8 cellular contexts compared by ENCODE assay signal in the genomic region with DNA sequence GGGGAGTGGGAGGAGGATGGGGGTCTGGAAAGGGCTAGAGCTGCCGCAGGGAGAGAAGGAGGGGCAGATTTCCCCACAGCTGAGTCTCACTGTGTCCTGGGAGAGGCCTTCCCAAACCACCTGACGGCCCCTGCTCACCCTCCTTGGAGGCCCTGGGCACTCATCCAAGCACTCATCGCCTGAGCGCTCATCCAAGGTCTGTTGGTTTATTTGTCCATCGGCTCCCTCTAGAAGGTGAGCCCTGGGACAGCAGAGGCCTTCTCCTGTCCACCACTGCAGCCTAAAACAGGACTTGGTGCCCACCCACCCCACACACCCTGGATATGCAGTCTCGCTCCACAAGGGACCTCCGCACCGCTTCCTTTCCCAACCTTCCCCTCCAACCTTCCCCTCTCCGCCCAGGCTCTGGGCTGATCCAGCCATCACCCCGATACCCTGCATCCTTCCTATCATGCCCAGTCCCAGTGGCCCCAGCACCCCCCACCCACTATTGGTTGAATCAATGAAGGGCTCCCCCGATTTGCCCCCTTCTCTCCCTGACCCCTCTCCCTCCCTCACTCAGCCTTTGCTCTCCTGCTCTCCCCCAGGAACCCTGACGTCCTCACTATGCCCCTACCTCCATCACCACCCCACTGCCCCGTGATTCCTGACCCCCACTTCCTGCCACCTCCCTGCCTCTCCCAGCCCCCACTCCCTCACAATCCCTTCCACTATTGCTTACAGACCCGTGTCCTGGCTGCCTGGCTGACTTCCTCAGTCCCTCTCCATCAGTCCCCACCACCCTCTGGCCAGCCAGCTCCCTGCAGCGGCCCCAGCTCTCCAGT. TPM values are rescaled to one million over a fixed set of nuclear protein-coding genes. Genes with fewer than 3 reads are reported as not detected.
DNase-seq lines count a peak whose midpoint lies in the region; ATAC-seq and TF ChIP-seq lines count a peak whose summit lies in the region.

No MANE protein-coding gene starts in this region.

- peaks cover 33% of the 10 kb centered on the region for H3K36me3 ChIP-seq in DND-41 (ENCODE audit: insufficient read depth, low read length)
- H3K36me3 ChIP-seq in adipocyte (ENCODE audit: control insufficient read depth, insufficient read depth, low read length, severe bottlenecking): peaks cover 27% of the 10 kb centered on the region
- peaks cover 21 to 26% (median 22%) of the 10 kb centered on the region in 3 donors for H3K36me3 ChIP-seq in skeletal muscle tissue (ENCODE audit: control insufficient read depth in 3 of 3, insufficient read depth in 3 of 3, low read length in 3 of 3)

- H3K27me3 ChIP-seq in DND-41 (ENCODE audit: insufficient read depth, low read length, poor library complexity): no peaks in the 10 kb centered on the region
- no peaks in the 10 kb centered on the region for H3K27me3 ChIP-seq in adipocyte (replicated peaks; ENCODE audit: control insufficient read depth, insufficient read depth, low read length)
- no peaks in the 10 kb centered on the region for H3K27me3 ChIP-seq in skeletal muscle tissue (ENCODE audit: control insufficient read depth in 3 of 3, insufficient read depth in 3 of 3, low read length in 3 of 3)

- ATAC-seq in DND-41 (ENCODE audit: insufficient read depth, low read depth): no peak

- peak overlapping the region; percentile 79 for H3K4me2 ChIP-seq in DND-41 (ENCODE audit: insufficient read depth, low read length)

- H2AFZ ChIP-seq in DND-41 (ENCODE audit: low read depth, low read length): no peak overlapping the region

- H3K9ac ChIP-seq in DND-41 (ENCODE audit: low read depth, low read length) (peak overlapping the region; percentile 71), adipocyte (ENCODE audit: low read length) (peak overlapping the region; percentile 99), skeletal muscle tissue (ENCODE audit: low read depth in 1 of 3, low read length in 3 of 3) (peak overlapping the region; percentile 75 to 86 (median 83))

- H3K79me2 ChIP-seq in DND-41 (ENCODE audit: insufficient read depth, low read length): peaks cover 29% of the 10 kb centered on the region

- TF ChIP-seq CTCF in DND-41 (IDR thresholded peaks at IDR 0.05; ENCODE audit: borderline replicate concordance, extremely low read depth, low read length, poor library complexity, severe bottlenecking): no peak

- H3K9me3 ChIP-seq in DND-41 (ENCODE audit: insufficient read depth, low read length, severe bottlenecking) (no peaks in the 10 kb centered on the region), adipocyte (ENCODE audit: control insufficient read depth, low read length) (no peaks in the 10 kb centered on the region), skeletal muscle tissue (ENCODE audit: control insufficient read depth in 3 of 3, low read length in 3 of 3) (no peaks in the 10 kb centered on the region)

- peaks cover 26% of the 10 kb centered on the region for H3K4me1 ChIP-seq in DND-41 (ENCODE audit: insufficient read depth, low read length)
- H3K4me1 ChIP-seq in adipocyte (ENCODE audit: control insufficient read depth, insufficient read depth, low read length): peaks cover 33% of the 10 kb centered on the region
- peaks cover 29 to 30% (median 30%) of the 10 kb centered on the region in 3 donors for H3K4me1 ChIP-seq in skeletal muscle tissue (ENCODE audit: control insufficient read depth in 3 of 3, insufficient read depth in 3 of 3, low read length in 3 of 3)

- DNase-seq in DND-41 (no peak), NCI-H1092 treated with DMSO at 0.1 percent for 48 hours (lab: John Stamatoyannopoulos, UW) (peak; percentile 67), adipocyte (ENCODE audit: low read depth) (peak; percentile 54), hepatic stellate cell (ENCODE audit: low spot score) (peak; percentile 72), islet precursor cell (no peak), germinal center (ENCODE audit: low spot score) (no peak), UCSD-AML1 (lab: John Stamatoyannopoulos, UW; ENCODE audit: unreplicated experiment) (no peak)

- peak overlapping the region; percentile 70; the same call in 1 of the 2 replicates for H3K27ac ChIP-seq in DND-41 (ENCODE audit: low read length)
- peak overlapping the region; percentile 60 for H3K27ac ChIP-seq in skeletal muscle tissue (ENCODE audit: low read depth, low read length)

- H3K4me3 ChIP-seq in DND-41 (ENCODE audit: low read depth in 1 of 2, low read length in 2 of 2) (peak overlapping the region; percentile 90 to 96; a peak in 3 of 4 replicates), adipocyte (ENCODE audit: low read length) (peak overlapping the region; percentile 99), skeletal muscle tissue (ENCODE audit: low read length in 3 of 3) (peak overlapping the region; percentile 65 to 74 (median 68))

- H4K20me1 ChIP-seq in DND-41 (ENCODE audit: insufficient read depth, low read length): peaks cover 45% of the 10 kb centered on the region

RNA-seq across cellular contexts. Expression of a gene that starts 1.6 kb away (rescaled TPM):
- 89.8 TPM for total RNA-seq in skeletal muscle tissue

RNA-seq across cellular contexts. Expression of a gene that starts 16.1 kb away (rescaled TPM):
- 33.9 TPM for total RNA-seq in skeletal muscle tissue

RNA-seq across cellular contexts. Expression of a gene that starts 53.5 kb away (rescaled TPM):
- total RNA-seq in skeletal muscle tissue: 6.3 TPM

RNA-seq across cellular contexts. Expression of a gene that starts 55.6 kb away (rescaled TPM):
- 16.2 TPM for total RNA-seq in skeletal muscle tissue

Comparison
In these comparisons a context has a peak if more than half of its experiments do, and no peak if none do; other contexts are left out.
1. DNase-seq: peak in NCI-H1092 treated with DMSO at 0.1 percent for 48 hours (single experiment), adipocyte (single experiment) and hepatic stellate cell (single experiment); none in DND-41 (single experiment), islet precursor cell (single experiment), germinal center (single experiment) and UCSD-AML1 (single experiment).
2. Peak in every context shown above with its lines, with median percentiles within 50 percentile points of each other: H3K4me3 ChIP-seq and H3K9ac ChIP-seq.